Comparison of ENCODE assay signal across 9 cellular contexts in the genomic region with DNA sequence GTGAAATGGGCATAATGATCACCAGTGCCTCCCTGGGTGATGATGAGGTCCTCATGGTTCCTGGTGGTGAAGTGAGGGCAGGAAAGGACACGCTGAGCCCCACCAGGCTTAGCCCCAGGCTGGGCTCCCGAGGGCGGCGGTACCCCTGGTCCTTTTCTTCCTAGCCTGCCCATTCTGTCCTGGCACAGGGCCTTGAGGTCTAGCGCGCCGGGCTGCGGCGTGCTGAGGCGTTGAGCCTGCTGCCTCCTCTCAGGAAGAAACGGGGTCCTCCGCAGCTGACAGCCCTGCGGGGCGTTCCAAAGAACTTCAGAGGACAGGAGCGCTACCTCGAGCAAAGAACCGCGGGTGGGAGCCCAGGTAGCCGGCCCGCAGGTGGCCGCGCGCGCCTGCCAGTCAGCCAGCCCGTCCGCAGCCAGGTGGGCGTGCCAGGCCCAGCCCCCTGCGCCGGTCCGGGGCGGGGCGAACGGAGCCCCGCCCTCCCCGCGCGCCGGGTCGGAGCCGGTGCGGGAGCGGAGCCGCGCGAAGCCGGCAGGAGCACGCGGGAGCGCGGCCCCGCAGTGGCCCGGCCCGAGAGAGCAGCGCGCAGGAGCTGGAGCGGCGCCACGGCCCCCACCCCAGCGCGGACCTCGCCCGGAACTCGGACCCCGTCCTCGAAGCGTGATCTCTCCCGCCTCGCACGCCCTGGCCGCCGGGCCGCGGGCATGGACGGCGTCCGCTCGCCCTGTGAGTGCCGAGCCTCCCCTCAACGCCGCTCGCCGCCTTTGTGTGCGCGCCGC.
DNase-seq lines count a peak whose midpoint lies in the region.
"Had no signal": no experiment of that assay in that cellular context is flagged by ENCODE, and none has a peak within 500 bp of the region (broad histone marks: within the 10 kb centered on the region; RNA-seq: fewer than 3 reads in every experiment).

A gene (plus strand): TSS at position 477 of the 776 bp plus-strand sequence. CDS start 791 bp downstream, outside the sequence.

- DNase-seq in NCI-H748 (lab: John Stamatoyannopoulos, UW; ENCODE audit: unreplicated experiment) (peak; percentile 80), NCI-H748 treated with DMSO at 0.1 percent for 48 hours (lab: John Stamatoyannopoulos, UW) (no peak), T-helper 2 cell (peak in 4 of 5 experiments; percentile 20 to 33 (median 26)), left kidney (ENCODE audit: low read depth, low spot score) (peak; percentile 76), GM19240 (ENCODE audit: insufficient read length, low spot score) (no peak), DMS114 treated with DMSO at 0.1 percent for 48 hours (lab: John Stamatoyannopoulos, UW; ENCODE audit: unreplicated experiment) (no peak)
- DNase-seq in central memory CD4-positive, alpha-beta T cell = peak; percentile 37
- peak; percentile 47 to 56 for DNase-seq in stimulated activated CD4-positive, alpha-beta T cell treated with anti-CD3 and anti-CD28 coated beads, Interleukin-2, amount 100 ng/mL, for 24 hours
- DNase-seq: DND-41 had no signal

Comparison
In these comparisons a context has a peak if more than half of its experiments do, and no peak if none do; other contexts are left out.
1. DNase-seq: peak in NCI-H748 (single experiment), T-helper 2 cell (4 of 5), central memory CD4-positive, alpha-beta T cell (single experiment), left kidney (single experiment) and stimulated activated CD4-positive, alpha-beta T cell treated with anti-CD3 and anti-CD28 coated beads, Interleukin-2, amount 100 ng/mL, for 24 hours (2 of 2); none in NCI-H748 treated with DMSO at 0.1 percent for 48 hours (single experiment), GM19240 (single experiment) and DMS114 treated with DMSO at 0.1 percent for 48 hours (single experiment).